9 cellular contexts compared by ENCODE assay signal in the genomic region with DNA sequence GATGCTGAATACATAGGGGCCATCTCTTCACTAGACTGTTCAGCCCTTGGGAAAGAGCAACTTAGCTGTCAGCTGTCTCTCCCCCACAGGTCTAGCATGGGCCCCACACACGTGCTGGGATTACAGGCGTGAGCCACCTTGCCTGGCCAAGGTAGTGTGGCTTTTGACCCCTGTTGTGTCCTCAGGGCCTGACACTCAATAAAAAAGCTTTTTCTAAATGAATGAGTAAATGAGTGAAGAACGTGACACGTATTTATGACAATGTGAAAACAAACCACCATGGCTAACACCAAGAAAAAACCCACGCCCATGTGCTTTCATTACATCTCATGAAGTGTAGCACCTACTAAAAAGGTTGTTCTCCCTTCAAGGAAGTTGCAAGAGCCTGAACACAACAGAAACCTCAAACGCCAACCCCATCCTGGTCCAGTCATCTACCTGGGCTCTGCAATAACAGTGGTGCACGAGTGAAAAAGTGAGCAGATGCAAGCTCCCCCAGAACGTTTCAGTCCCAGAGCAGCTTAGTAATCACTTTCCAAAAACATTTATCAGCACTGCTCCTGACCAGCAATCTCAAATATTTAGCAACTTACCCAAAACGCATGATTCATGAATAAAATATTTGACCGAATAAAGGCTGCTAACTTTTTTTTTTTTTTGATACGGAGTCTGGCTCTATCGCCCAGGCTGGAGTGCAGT. TPM values are rescaled to one million over a fixed set of nuclear protein-coding genes. Genes with fewer than 3 reads are reported as not detected.
DNase-seq lines count a peak whose midpoint lies in the region; ATAC-seq, FAIRE-seq and TF ChIP-seq lines count a peak whose summit lies in the region.
"Had no signal": no experiment of that assay in that cellular context is flagged by ENCODE, and none has a peak within 500 bp of the region (broad histone marks: within the 10 kb centered on the region; RNA-seq: fewer than 3 reads in every experiment).

No MANE protein-coding gene starts in this region.

- H3K27ac ChIP-seq in gastroesophageal sphincter (no peak overlapping the region), prostate gland (no peak overlapping the region)

- H3K9me3 ChIP-seq in gastroesophageal sphincter (no peaks in the 10 kb centered on the region), prostate gland (no peaks in the 10 kb centered on the region)
- H3K9me3 ChIP-seq: upper lobe of left lung had no signal

- no peak for TF ChIP-seq CTCF in gastroesophageal sphincter (IDR thresholded peaks at IDR 0.05)
- TF ChIP-seq CTCF in D721Med (IDR thresholded peaks at IDR 0.05; ENCODE audit: insufficient read depth, missing control alignments): no peak
- no peak for TF ChIP-seq CTCF in prostate gland (IDR thresholded peaks at IDR 0.05)

- H3K27me3 ChIP-seq in gastroesophageal sphincter (no peaks in the 10 kb centered on the region), prostate gland (replicated peaks; ENCODE audit: insufficient read depth) (no peaks in the 10 kb centered on the region)
- H3K27me3 ChIP-seq: upper lobe of left lung had no signal

- 62% methylated on average over 8 of the region's 12 CpGs; no CpG with 5 or more reads in 1 of the 2 donors for WGBS in gastroesophageal sphincter (ENCODE audit: low coverage in 1 of 2), 2 donors
- 72% methylated on average over 12 of the region's 12 CpGs for WGBS in prostate gland

- H3K4me1 ChIP-seq in gastroesophageal sphincter: peaks cover 7 to 74% (median 23%) of the 10 kb centered on the region in 3 donors
- peaks cover 9% of the 10 kb centered on the region for H3K4me1 ChIP-seq in prostate gland (replicated peaks)

- TF ChIP-seq EP300 in gastroesophageal sphincter (IDR thresholded peaks at IDR 0.05): no peak

- intact Hi-C loops in prostate gland (cut with DNase I): no loop called here

- H3K36me3 ChIP-seq in gastroesophageal sphincter (no peaks in the 10 kb centered on the region), prostate gland (no peaks in the 10 kb centered on the region)
- H3K36me3 ChIP-seq: upper lobe of left lung had no signal

- FAIRE-seq in D721Med (lab: Jason Lieb, UNC): no peak

- ATAC-seq in GM19035 (IDR thresholded peaks at IDR 0.05; ENCODE audit: unreplicated experiment) (peak; percentile 43), HG03066 (IDR thresholded peaks at IDR 0.05; ENCODE audit: low read depth, unreplicated experiment) (peak; percentile 51), gastroesophageal sphincter (no peak)
- peak; percentile 88 for ATAC-seq in stimulated activated naive CD8-positive, alpha-beta T cell treated with anti-CD3 and anti-CD28 coated beads, Interleukin-15, Interleukin-2, amounts not matched to agents 100 U/mL and 50 U/mL, for 24 hours

- DNase-seq in activated CD8-positive, alpha-beta memory T cell treated with anti-CD3 and anti-CD28 coated beads for 24 hours: peak; percentile 81
- DNase-seq in iris pigment epithelial cell (ENCODE audit: low read depth) (peak; percentile 79), D721Med (ENCODE audit: insufficient read length, low spot score) (no peak), prostate gland (ENCODE audit: low spot score) (no peak)
- peak; percentile 62 for DNase-seq in stimulated activated naive CD8-positive, alpha-beta T cell treated with anti-CD3 and anti-CD28 coated beads, Interleukin-15, Interleukin-2, amounts not matched to agents 100 U/mL and 50 U/mL, for 24 hours
- DNase-seq: upper lobe of left lung had no signal

- H3K4me3 ChIP-seq in gastroesophageal sphincter: no peak overlapping the region
- no peak overlapping the region for H3K4me3 ChIP-seq in prostate gland
- H3K4me3 ChIP-seq: upper lobe of left lung had no signal

- TF ChIP-seq POLR2A in gastroesophageal sphincter (IDR thresholded peaks at IDR 0.05) (no peak), prostate gland (IDR thresholded peaks at IDR 0.05) (no peak)

RNA-seq across cellular contexts. Expression of gene WDFY1, which starts 3.4 kb away (rescaled TPM):
- total RNA-seq in gastroesophageal sphincter: 10 to 100 TPM; 26.3 to 49.7 (median 39.3) TPM
- 10 to 100 TPM; 38.8 to 42.9 TPM for total RNA-seq in prostate gland

RNA-seq across cellular contexts. Expression of gene MRPL44, which starts 15.5 kb away (rescaled TPM):
- 10 to 100 TPM; 20.3 to 41.8 (median 23.5) TPM for total RNA-seq in gastroesophageal sphincter
- 10 to 100 TPM; 33.1 to 33.5 TPM for total RNA-seq in prostate gland

Comparison
In these comparisons a context has a peak if more than half of its experiments do, and no peak if none do; other contexts are left out.
1. DNase-seq: peak in activated CD8-positive, alpha-beta memory T cell treated with anti-CD3 and anti-CD28 coated beads for 24 hours (single experiment), iris pigment epithelial cell (single experiment) and stimulated activated naive CD8-positive, alpha-beta T cell treated with anti-CD3 and anti-CD28 coated beads, Interleukin-15, Interleukin-2, amounts not matched to agents 100 U/mL and 50 U/mL, for 24 hours (single experiment); none in D721Med (single experiment) and prostate gland (single experiment).